In genomic region chr18:29004921-29005320, GRCh38 we compare ENCODE assay signal across 20 cellular contexts.
"Had no signal": no experiment of that assay in that cellular context is flagged by ENCODE, and none has a peak within 500 bp of the region (broad histone marks: within the 10 kb centered on the region; RNA-seq: fewer than 3 reads in every experiment).

No MANE protein-coding gene starts in this region.

- H3K4me3 Mint-ChIP-seq: activated CD4-positive, alpha-beta T cell treated with anti-CD3 and anti-CD28 coated beads, Interleukin-2, amount 10 ng/mL, durations not matched to agents 24 days and 14 days; activated CD8-positive, alpha-beta T cell treated with anti-CD3 and anti-CD28 coated beads for 36 hours; activated naive CD4-positive, alpha-beta T cell treated with anti-CD3 and anti-CD28 coated beads, Interleukin-2, amount 10 ng/mL, durations not matched to agents 7 days and 5 days; activated naive CD8-positive, alpha-beta T cell treated with anti-CD3 and anti-CD28 coated beads, Interleukin-2, amount 50 U/mL, for 24 hours; activated T-cell treated with anti-CD3 and anti-CD28 coated beads, Interleukin-2, amount 50 U/mL, for 24 hours; brain; naive thymus-derived CD8-positive, alpha-beta T cell had no signal

- DNase-seq: activated CD4-positive, alpha-beta T cell treated with anti-CD3 and anti-CD28 coated beads, Interleukin-2, amount 10 ng/mL, durations not matched to agents 24 days and 14 days; activated CD8-positive, alpha-beta T cell treated with anti-CD3 and anti-CD28 coated beads for 36 hours; activated naive CD4-positive, alpha-beta T cell treated with anti-CD3 and anti-CD28 coated beads, Interleukin-2, amount 10 ng/mL, durations not matched to agents 7 days and 5 days; activated naive CD8-positive, alpha-beta T cell treated with anti-CD3 and anti-CD28 coated beads, Interleukin-2, amount 50 U/mL, for 24 hours; activated T-cell treated with anti-CD3 and anti-CD28 coated beads, Interleukin-2, amount 50 U/mL, for 24 hours; anterior cingulate cortex; caudate nucleus; dorsolateral prefrontal cortex; left cardiac atrium; mesenchymal stem cell; naive thymus-derived CD8-positive, alpha-beta T cell; posterior cingulate gyrus; right cardiac atrium; stimulated activated CD4-positive, alpha-beta T cell treated with anti-CD3 and anti-CD28 coated beads, Interleukin-2, amount 100 ng/mL, for 24 hours; stimulated activated naive CD8-positive, alpha-beta T cell treated with anti-CD3 and anti-CD28 coated beads, Interleukin-15, Interleukin-2, amounts not matched to agents 100 U/mL and 50 U/mL, for 24 hours; substantia nigra; SW 1271; T-helper 2 cell; tibial artery had no signal

- H3K27me3 Mint-ChIP-seq: activated CD4-positive, alpha-beta T cell treated with anti-CD3 and anti-CD28 coated beads, Interleukin-2, amount 10 ng/mL, durations not matched to agents 24 days and 14 days; activated CD8-positive, alpha-beta T cell treated with anti-CD3 and anti-CD28 coated beads for 36 hours; activated naive CD4-positive, alpha-beta T cell treated with anti-CD3 and anti-CD28 coated beads, Interleukin-2, amount 10 ng/mL, durations not matched to agents 7 days and 5 days; activated naive CD8-positive, alpha-beta T cell treated with anti-CD3 and anti-CD28 coated beads, Interleukin-2, amount 50 U/mL, for 24 hours; activated T-cell treated with anti-CD3 and anti-CD28 coated beads, Interleukin-2, amount 50 U/mL, for 24 hours; naive thymus-derived CD8-positive, alpha-beta T cell had no signal

- H3K4me1 Mint-ChIP-seq: activated CD4-positive, alpha-beta T cell treated with anti-CD3 and anti-CD28 coated beads, Interleukin-2, amount 10 ng/mL, durations not matched to agents 24 days and 14 days; activated naive CD4-positive, alpha-beta T cell treated with anti-CD3 and anti-CD28 coated beads, Interleukin-2, amount 10 ng/mL, durations not matched to agents 7 days and 5 days; activated naive CD8-positive, alpha-beta T cell treated with anti-CD3 and anti-CD28 coated beads, Interleukin-2, amount 50 U/mL, for 24 hours; naive thymus-derived CD8-positive, alpha-beta T cell had no signal

- H3K9me3 ChIP-seq: tibial artery had no signal

- H3K9me3 Mint-ChIP-seq: activated CD4-positive, alpha-beta T cell treated with anti-CD3 and anti-CD28 coated beads, Interleukin-2, amount 10 ng/mL, durations not matched to agents 24 days and 14 days; activated CD8-positive, alpha-beta T cell treated with anti-CD3 and anti-CD28 coated beads for 36 hours had no signal

- H3K27ac ChIP-seq: dorsolateral prefrontal cortex, tibial artery had no signal

- H3K4me3 ChIP-seq: dorsolateral prefrontal cortex, tibial artery had no signal

- H3K36me3 ChIP-seq: tibial artery had no signal

- H3K27ac Mint-ChIP-seq: activated CD4-positive, alpha-beta T cell treated with anti-CD3 and anti-CD28 coated beads, Interleukin-2, amount 10 ng/mL, durations not matched to agents 24 days and 14 days; activated CD8-positive, alpha-beta T cell treated with anti-CD3 and anti-CD28 coated beads for 36 hours; activated naive CD4-positive, alpha-beta T cell treated with anti-CD3 and anti-CD28 coated beads, Interleukin-2, amount 10 ng/mL, durations not matched to agents 7 days and 5 days; activated naive CD8-positive, alpha-beta T cell treated with anti-CD3 and anti-CD28 coated beads, Interleukin-2, amount 50 U/mL, for 24 hours; activated T-cell treated with anti-CD3 and anti-CD28 coated beads, Interleukin-2, amount 50 U/mL, for 24 hours; brain had no signal

- H3K36me3 Mint-ChIP-seq: activated naive CD4-positive, alpha-beta T cell treated with anti-CD3 and anti-CD28 coated beads, Interleukin-2, amount 10 ng/mL, durations not matched to agents 7 days and 5 days; brain; naive thymus-derived CD8-positive, alpha-beta T cell had no signal

- ATAC-seq: activated CD8-positive, alpha-beta T cell treated with anti-CD3 and anti-CD28 coated beads for 36 hours; activated naive CD8-positive, alpha-beta T cell treated with anti-CD3 and anti-CD28 coated beads, Interleukin-2, amount 50 U/mL, for 24 hours; left cardiac atrium; naive thymus-derived CD8-positive, alpha-beta T cell; right cardiac atrium; stimulated activated naive CD8-positive, alpha-beta T cell treated with anti-CD3 and anti-CD28 coated beads, Interleukin-15, Interleukin-2, amounts not matched to agents 100 U/mL and 50 U/mL, for 24 hours had no signal

- H3K27me3 ChIP-seq: dorsolateral prefrontal cortex, tibial artery had no signal
